ENCODE assay signal across 16 cellular contexts in the genomic region with DNA sequence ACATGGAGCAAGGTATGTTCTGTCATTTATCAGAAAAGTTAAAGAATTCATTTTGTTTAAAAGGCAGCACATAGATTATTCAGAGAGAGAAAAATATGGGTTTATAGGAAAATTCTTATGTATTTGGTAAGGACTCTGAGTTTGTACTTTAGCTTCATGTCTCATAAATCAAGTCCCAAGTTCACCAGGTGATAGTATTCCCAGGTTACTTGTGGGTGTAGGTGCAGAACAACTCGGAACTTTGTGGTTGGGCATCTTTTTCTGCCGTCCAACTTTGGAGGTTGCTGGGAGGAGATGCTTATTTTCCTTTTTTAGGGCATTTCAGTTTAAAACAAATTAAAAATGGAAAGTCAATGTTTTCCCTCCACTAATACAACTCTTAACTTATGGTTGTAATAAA.
DNase-seq lines count a peak whose midpoint lies in the region; FAIRE-seq and TF ChIP-seq lines count a peak whose summit lies in the region.
"Had no signal": no experiment of that assay in that cellular context is flagged by ENCODE, and none has a peak within 500 bp of the region (broad histone marks: within the 10 kb centered on the region; RNA-seq: fewer than 3 reads in every experiment).

No MANE protein-coding gene starts in this region.

- no peak overlapping the region for H2BK120ac ChIP-seq in mesendoderm (ENCODE audit: low read depth, low read length)

- H3K79me1 ChIP-seq in mesendoderm (ENCODE audit: low read length) = no peaks in the 10 kb centered on the region

- H3K4me3 ChIP-seq in DOHH2 (ENCODE audit: low read length) (peak overlapping the region; percentile 75), mesendoderm (ENCODE audit: low read length) (no peak overlapping the region)
- H3K4me3 ChIP-seq: HAP-1 had no signal

- peaks cover 7% of the 10 kb centered on the region; the same call in 1 of the 2 replicates for H3K9me3 ChIP-seq in DOHH2 (ENCODE audit: control insufficient read depth, insufficient read depth, low read length)

- no peaks in the 10 kb centered on the region for H4K20me1 ChIP-seq in DOHH2 (ENCODE audit: control insufficient read depth, insufficient read depth, low read depth, low read length)

- H3K27me3 ChIP-seq in DOHH2 (ENCODE audit: control insufficient read depth, low read length) (no peaks in the 10 kb centered on the region), mesendoderm (ENCODE audit: insufficient read depth, low read length, poor library complexity) (no peaks in the 10 kb centered on the region)

- peaks cover 88% of the 10 kb centered on the region for H3K79me2 ChIP-seq in DOHH2 (ENCODE audit: control insufficient read depth, low read length)
- no peaks in the 10 kb centered on the region for H3K79me2 ChIP-seq in mesendoderm (ENCODE audit: control insufficient read depth, insufficient read depth, low read length)

- peak overlapping the region; percentile 22; the same call in 1 of the 2 replicates for H3K27ac ChIP-seq in 22Rv1
- H3K27ac ChIP-seq in DOHH2 (ENCODE audit: low read depth, low read length) = peak overlapping the region; percentile 96
- H3K27ac ChIP-seq in angular gyrus (ENCODE audit: low read depth, low read length) = peak overlapping the region; percentile 26
- no peak overlapping the region for H3K27ac ChIP-seq in mesendoderm (ENCODE audit: low read depth, low read length)
- H3K27ac ChIP-seq: KMS-11 had no signal

- H3K27me3 Mint-ChIP-seq in mesothelial cell of epicardium (ENCODE audit: low read depth) = no peaks in the 10 kb centered on the region
- H3K27me3 Mint-ChIP-seq in nephron progenitor cell (ENCODE audit: low read depth, poor library complexity) = peaks cover 16% of the 10 kb centered on the region

- no CpG with 5 or more reads among the region's 2 CpGs for WGBS in mesendoderm (ENCODE audit: extremely low coverage, insufficient coverage, low lambda C conversion rate)

- DNase-seq in mesothelial cell of epicardium (ENCODE audit: low spot score in 2 of 2, unreplicated experiment in 2 of 2) = no peak
- no peak for DNase-seq in amygdala (lab: John Stamatoyannopoulos, UW)
- no peak for DNase-seq in nephron progenitor cell
- DNase-seq in mesendoderm = no peak
- DNase-seq in HTR-8/SVneo (ENCODE audit: insufficient read length, low spot score) = no peak
- DNase-seq: AML-193, DMS79, NCI-H1417 treated with DMSO at 0.1 percent for 48 hours, NCI-H187 treated with DMSO at 0.1 percent for 48 hours, NCI-H524 treated with DMSO at 0.1 percent for 48 hours had no signal

- H3K4me3 Mint-ChIP-seq in mesothelial cell of epicardium = no peak overlapping the region
- H3K4me3 Mint-ChIP-seq in nephron progenitor cell = no peak overlapping the region
- H3K4me3 Mint-ChIP-seq: CD14-positive monocyte had no signal

- H3K36me3 Mint-ChIP-seq in mesothelial cell of epicardium = peaks cover 12% of the 10 kb centered on the region
- H3K36me3 Mint-ChIP-seq in nephron progenitor cell (ENCODE audit: low read depth) = peaks cover 40% of the 10 kb centered on the region
- H3K36me3 Mint-ChIP-seq: CD14-positive monocyte had no signal

- H3K4me1 ChIP-seq in DOHH2 (ENCODE audit: control insufficient read depth, low read length) (peaks cover 85% of the 10 kb centered on the region), mesendoderm (ENCODE audit: control insufficient read depth, low read depth, low read length) (no peaks in the 10 kb centered on the region)

- H3K4me2 ChIP-seq in DOHH2 (ENCODE audit: low read length) = peak overlapping the region; percentile 76
- H3K4me2 ChIP-seq in mesendoderm (ENCODE audit: low read length) = no peak overlapping the region
- H3K4me2 ChIP-seq: KMS-11 had no signal

- H3K23ac ChIP-seq in mesendoderm (ENCODE audit: low read length) = no peak overlapping the region

- H3K56ac ChIP-seq in mesendoderm (ENCODE audit: low read length) = no peak overlapping the region

- H3K9me3 Mint-ChIP-seq in mesothelial cell of epicardium (peaks cover 8% of the 10 kb centered on the region), nephron progenitor cell (peaks cover 18% of the 10 kb centered on the region)

- no peak overlapping the region for H4K5ac ChIP-seq in mesendoderm (ENCODE audit: low read length)

- H3K36me3 ChIP-seq in DOHH2 (ENCODE audit: control insufficient read depth, low read length) = peaks cover 72% of the 10 kb centered on the region
- H3K36me3 ChIP-seq in mesendoderm (ENCODE audit: control insufficient read depth, insufficient read depth, low read length) = no peaks in the 10 kb centered on the region
- H3K36me3 ChIP-seq: HAP-1 had no signal

- FAIRE-seq in HTR-8/SVneo (lab: Jason Lieb, UNC) = no peak

- H2BK15ac ChIP-seq in mesendoderm (replicated peaks; ENCODE audit: low read depth) = no peak overlapping the region

- H3K18ac ChIP-seq in mesendoderm (ENCODE audit: low read length) = no peak overlapping the region

- H3K9me2 ChIP-seq in DOHH2 (replicated peaks; ENCODE audit: control insufficient read depth, low read length) = no peaks in the 10 kb centered on the region

- H4K8ac ChIP-seq in mesendoderm (ENCODE audit: low read depth, low read length) = no peak overlapping the region

- peaks cover 38% of the 10 kb centered on the region for H3K4me1 Mint-ChIP-seq in mesothelial cell of epicardium
- H3K4me1 Mint-ChIP-seq in nephron progenitor cell = peaks cover 26% of the 10 kb centered on the region

- H2BK5ac ChIP-seq in mesendoderm (ENCODE audit: low read length) = no peak overlapping the region

- H3K9ac ChIP-seq in mesendoderm (ENCODE audit: low read length) = no peak overlapping the region
- H3K9ac ChIP-seq: KMS-11 had no signal

- no peak for TF ChIP-seq CTCF in 22Rv1 (IDR thresholded peaks at IDR 0.05)
- TF ChIP-seq CTCF in DOHH2 (IDR thresholded peaks at IDR 0.05; ENCODE audit: low read depth, low read length, poor library complexity, severe bottlenecking) = no peak
- no peak for TF ChIP-seq CTCF in mesothelial cell of epicardium (IDR thresholded peaks at IDR 0.05; ENCODE audit: unreplicated experiment)
- TF ChIP-seq CTCF in nephron progenitor cell (IDR thresholded peaks at IDR 0.05) = no peak

- peaks cover 27% of the 10 kb centered on the region for H3F3A ChIP-seq in DOHH2 (ENCODE audit: control insufficient read depth, insufficient read depth)

- no peak overlapping the region for H3K4ac ChIP-seq in mesendoderm (ENCODE audit: low read depth, low read length)

- H2AK5ac ChIP-seq in mesendoderm (ENCODE audit: low read length) = no peak overlapping the region

- H3K27ac Mint-ChIP-seq in mesothelial cell of epicardium = peak overlapping the region; percentile 57
- H3K27ac Mint-ChIP-seq in nephron progenitor cell = no peak overlapping the region
- H3K27ac Mint-ChIP-seq: CD14-positive monocyte had no signal
